9 cellular contexts compared by ENCODE assay signal in genomic region chr11:95095858-95096587, GRCh38. TPM values are rescaled to one million over a fixed set of nuclear protein-coding genes. Genes with fewer than 3 reads are reported as not detected.
A peak's percentile ranks its signal among the peaks of the same experiment; 100 is the strongest.
DNase-seq lines count a peak whose midpoint lies in the region; ATAC-seq and TF ChIP-seq lines count a peak whose summit lies in the region.
"Had no signal": no experiment of that assay in that cellular context is flagged by ENCODE, and none has a peak within 500 bp of the region (broad histone marks: within the 10 kb centered on the region; RNA-seq: fewer than 3 reads in every experiment).

No MANE protein-coding gene starts in this region.

- no peaks in the 10 kb centered on the region for H3K36me3 ChIP-seq in ascending aorta

- ATAC-seq in GM19468 (IDR thresholded peaks at IDR 0.05; ENCODE audit: extremely low read depth, unreplicated experiment) (peak; percentile 78), HG03460 (IDR thresholded peaks at IDR 0.05; ENCODE audit: unreplicated experiment) (peak; percentile 81), T-cell (replicated peaks in 1 of 4) (no peak)

- H3K27ac Mint-ChIP-seq in T-cell = no peak overlapping the region

- peak; percentile 22 for DNase-seq in GM04503 (ENCODE audit: low read depth)
- DNase-seq in ascending aorta (ENCODE audit: low spot score in 2 of 2) = no peak
- no peak for DNase-seq in substantia nigra (lab: John Stamatoyannopoulos, UW)
- DNase-seq in T-cell = no peak
- DNase-seq in NCI-H82 treated with DMSO at 0.1 percent for 48 hours (lab: John Stamatoyannopoulos, UW; ENCODE audit: unreplicated experiment) = no peak
- no peak for DNase-seq in central memory CD4-positive, alpha-beta T cell

- no peaks in the 10 kb centered on the region for H3K9me3 ChIP-seq in ascending aorta

- CTCF ChIA-PET in T-cell (lab: Charles Lee) = interaction anchor here (0.5 to 1.3 kb wide), 6 partner anchors 27 to 991 kb away, joined by 3 to 5 read pairs (median 3); partner anchors contain the start of gene SRSF8 (in 1 of the 2)

- H3K4me1 ChIP-seq in ascending aorta = peaks cover 11 to 31% of the 10 kb centered on the region in 2 donors

- peaks cover 25 to 71% (median 34%) of the 10 kb centered on the region in 3 donors for H3K4me1 Mint-ChIP-seq in T-cell

- TF ChIP-seq CTCF in ascending aorta (IDR thresholded peaks at IDR 0.05) = no peak

- H3K4me3 Mint-ChIP-seq in T-cell = no peak overlapping the region

- peak overlapping the region; percentile 53 to 61 for H3K27ac ChIP-seq in ascending aorta
- H3K27ac ChIP-seq in substantia nigra (ENCODE audit: low read depth, low read length, poor library complexity, severe bottlenecking) = peak overlapping the region; percentile 10

- H3K27me3 Mint-ChIP-seq in T-cell = no peaks in the 10 kb centered on the region

- H3K27me3 ChIP-seq in ascending aorta = no peaks in the 10 kb centered on the region

- H3K9me3 Mint-ChIP-seq in T-cell = no peaks in the 10 kb centered on the region

- POLR2A ChIA-PET in T-cell (lab: Charles Lee) = interaction anchor here in 1 of 2 donors (0.6 kb wide), 2 partner anchors 203 to 665 kb away, joined by 3 to 4 read pairs; no protein-coding TSS in a partner anchor

- intact Hi-C loops in ascending aorta (cut with DNase I) = loop anchor here (10.0 kb wide), 1 partner anchor 301 kb away; no protein-coding TSS in a partner anchor

- H3K36me3 Mint-ChIP-seq in T-cell = peaks cover 17% of the 10 kb centered on the region

- no peak overlapping the region for H3K4me3 ChIP-seq in ascending aorta

RNA-seq across cellular contexts. Expression of gene ENDOD1, which starts 6.4 kb away (rescaled TPM):
- total RNA-seq in ascending aorta (60.2 TPM), T-cell (10 to 100 TPM in 2 of 5 donors, 1 to 10 TPM in 3; 7.4 to 13.1 (median 9.8) TPM)

RNA-seq across cellular contexts. Expression of gene SRSF8, which starts 29.3 kb away (rescaled TPM):
- total RNA-seq in ascending aorta (42.0 TPM), T-cell (10 to 100 TPM; 61.2 to 84.0 (median 72.7) TPM)

RNA-seq across cellular contexts. Expression of gene KDM4F, which starts 46.8 kb away (rescaled TPM):
- total RNA-seq in ascending aorta (not detected), T-cell (not detected)
- total RNA-seq: temporal lobe had no signal

Comparison
In these comparisons a context has a peak if more than half of its experiments do, and no peak if none do; other contexts are left out.
1. ATAC-seq: peak in GM19468 (single experiment) and HG03460 (single experiment); none in T-cell (0 of 4).